ENCODE assay signal across 17 cellular contexts in the genomic region with DNA sequence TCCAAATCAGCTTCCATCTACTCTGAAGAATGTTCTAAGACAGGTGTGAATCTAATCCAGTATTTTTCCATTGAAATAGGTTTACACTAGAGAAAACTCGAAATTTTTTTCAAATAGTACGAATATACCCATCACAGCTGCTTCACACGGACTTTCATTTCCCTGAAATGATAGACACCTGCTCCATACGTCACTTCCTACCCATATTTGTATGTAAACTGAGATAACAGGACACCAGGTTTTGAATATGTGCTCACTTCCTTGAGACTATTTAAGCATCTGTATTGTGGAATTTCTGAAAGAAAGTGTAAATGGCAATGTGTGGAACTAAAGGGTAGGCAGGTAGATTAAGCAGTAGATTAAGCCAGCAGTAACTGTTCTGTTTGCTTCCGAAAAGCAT. TPM values are rescaled to one million over a fixed set of nuclear protein-coding genes. Genes with fewer than 3 reads are reported as not detected.
DNase-seq lines count a peak whose midpoint lies in the region; ATAC-seq and TF ChIP-seq lines count a peak whose summit lies in the region.
"Had no signal": no experiment of that assay in that cellular context is flagged by ENCODE, and none has a peak within 500 bp of the region (broad histone marks: within the 10 kb centered on the region; RNA-seq: fewer than 3 reads in every experiment).

No MANE protein-coding gene starts in this region.

- H3K9me2 ChIP-seq in Karpas-422 (replicated peaks; ENCODE audit: insufficient read depth, low read length), result no peaks in the 10 kb centered on the region

- H3K4me1 Mint-ChIP-seq in Caco-2 (ENCODE audit: low read depth, unreplicated experiment), result peaks cover 17% of the 10 kb centered on the region
- H3K4me1 Mint-ChIP-seq: central memory CD8-positive, alpha-beta T cell had no signal

- POLR2A ChIA-PET in Caco-2 (lab: Charles Lee), result interaction anchor here (1.9 kb wide), 1 partner anchor 13 kb away, joined by 12 read pairs; the partner anchor contains the start of gene ITPR2

- H3K4me2 ChIP-seq in Karpas-422 (ENCODE audit: low read depth, low read length, poor library complexity, severe bottlenecking), result peak overlapping the region; percentile 78

- no TSS peak for BruUV-seq in Caco-2 (replicated peaks; lab: Mats Ljungman, UMichigan)

- H3K4me1 ChIP-seq in Caco-2, result peaks cover 14% of the 10 kb centered on the region
- H3K4me1 ChIP-seq in Karpas-422 (ENCODE audit: low read length), result peaks cover 38% of the 10 kb centered on the region
- peaks cover 21% of the 10 kb centered on the region for H3K4me1 ChIP-seq in lower lobe of right lung
- H3K4me1 ChIP-seq: Peyer's patch, uterus had no signal

- H3K27me3 ChIP-seq in Caco-2 (replicated peaks; ENCODE audit: control insufficient read depth, insufficient read depth, low read length) (no peaks in the 10 kb centered on the region), Karpas-422 (ENCODE audit: low read length) (no peaks in the 10 kb centered on the region), lower lobe of right lung (ENCODE audit: low read depth) (no peaks in the 10 kb centered on the region)
- H3K27me3 ChIP-seq: Peyer's patch, uterus had no signal

- CTCF ChIA-PET in Caco-2 (lab: Charles Lee), result interaction anchor here (0.6 to 2.1 kb wide), 8 partner anchors 9 to 694 kb away, joined by 3 to 33 read pairs (median 3); partner anchors contain the start of gene ITPR2

- peak overlapping the region; percentile 15 for H3K27ac Mint-ChIP-seq in Caco-2 (ENCODE audit: unreplicated experiment)
- H3K27ac Mint-ChIP-seq: HFFc6 had no signal

- H3K9ac ChIP-seq in Karpas-422 (ENCODE audit: low read length), result peak overlapping the region; percentile 47

- intact Hi-C loops in Caco-2 (cut with micrococcal nuclease; ENCODE audit: unreplicated experiment), result no loop called here
- intact Hi-C loops in lower lobe of right lung (cut with DNase I), result no loop called here

- H3K27ac ChIP-seq in Karpas-422 (ENCODE audit: low read length), result peak overlapping the region; percentile 79
- peak overlapping the region; percentile 53 for H3K27ac ChIP-seq in lower lobe of right lung
- H3K27ac ChIP-seq: uterus had no signal

- H3K36me3 ChIP-seq in Caco-2 (ENCODE audit: control insufficient read depth, insufficient read depth, low read length), result no peaks in the 10 kb centered on the region
- H3K36me3 ChIP-seq in Karpas-422 (ENCODE audit: insufficient read depth, low read length), result no peaks in the 10 kb centered on the region
- H3K36me3 ChIP-seq in lower lobe of right lung, result no peaks in the 10 kb centered on the region
- H3K36me3 ChIP-seq: Peyer's patch, uterus had no signal

- peak overlapping the region; percentile 10 for H3K4me3 Mint-ChIP-seq in Caco-2 (ENCODE audit: unreplicated experiment)
- H3K4me3 Mint-ChIP-seq: central memory CD8-positive, alpha-beta T cell; HFFc6 had no signal

- H3K4me3 ChIP-seq in Caco-2 (ENCODE audit: low read depth, low read length), result no peak overlapping the region
- H3K4me3 ChIP-seq in Karpas-422 (ENCODE audit: low read length), result peak overlapping the region; percentile 46
- H3K4me3 ChIP-seq in lower lobe of right lung, result no peak overlapping the region
- H3K4me3 ChIP-seq: Peyer's patch, uterus had no signal

- no peaks in the 10 kb centered on the region for H3K9me3 Mint-ChIP-seq in Caco-2 (ENCODE audit: unreplicated experiment)
- H3K9me3 Mint-ChIP-seq: central memory CD8-positive, alpha-beta T cell; HFFc6 had no signal

- no peaks in the 10 kb centered on the region for H4K20me1 ChIP-seq in Karpas-422 (ENCODE audit: insufficient read depth, low read depth, low read length)

- H3K27me3 Mint-ChIP-seq in Caco-2 (ENCODE audit: insufficient read depth, unreplicated experiment), result no peaks in the 10 kb centered on the region

- in situ Hi-C loops in GM13976 (cut with MboI; ENCODE audit: low sequenced_read_pairs, unreplicated experiment), result no loop called here

- H3K79me2 ChIP-seq in Karpas-422 (ENCODE audit: low read length), result no peaks in the 10 kb centered on the region

- TF ChIP-seq CTCF in Caco-2 (IDR thresholded peaks at IDR 0.05; ENCODE audit: insufficient read depth in 1 of 2, low read depth in 1 of 2, low read length in 1 of 2, severe bottlenecking in 1 of 2, unreplicated experiment in 1 of 2) (no peak), GM13976 (IDR thresholded peaks at IDR 0.05; ENCODE audit: borderline replicate concordance, control extremely low read depth, extremely low read depth, insufficient read depth, missing control alignments) (no peak), lower lobe of right lung (IDR thresholded peaks at IDR 0.05) (no peak)

- DNase-seq in Caco-2 (no peak), GM13976 (ENCODE audit: low spot score) (peak; percentile 59), Karpas-422 (peak; percentile 79), lower lobe of right lung (no peak), H4 (ENCODE audit: low spot score) (no peak)
- DNase-seq: DMS53; foreskin melanocyte; NCI-H1930; NCI-H524 treated with DMSO at 0.1 percent for 48 hours; nucleus accumbens; Peyer's patch; stimulated activated naive CD4-positive, alpha-beta T cell had no signal

- ATAC-seq in lower lobe of right lung, result peak in 1 of 2 donors; percentile 27
- no peak for ATAC-seq in esophagus mucosa
- no peak for ATAC-seq in GM19452 (IDR thresholded peaks at IDR 0.05; ENCODE audit: unreplicated experiment)

- peak overlapping the region; percentile 70 for H2AFZ ChIP-seq in Karpas-422 (ENCODE audit: low read length)

- H3K9me3 ChIP-seq in Caco-2 (no peaks in the 10 kb centered on the region), Karpas-422 (ENCODE audit: low read length) (no peaks in the 10 kb centered on the region), lower lobe of right lung (no peaks in the 10 kb centered on the region)
- H3K9me3 ChIP-seq: Peyer's patch, uterus had no signal

- no peaks in the 10 kb centered on the region for H3K36me3 Mint-ChIP-seq in Caco-2 (ENCODE audit: insufficient read depth, unreplicated experiment)

RNA-seq across cellular contexts. Expression of gene ITPR2, which starts 13.4 kb away (rescaled TPM):
- total RNA-seq in Caco-2 (2022) (41.6 and 51.5 TPM in 2 replicates), lower lobe of right lung (64.0 TPM), esophagus mucosa (35.1 TPM)
- 80.0 and 128 TPM in 2 replicates for total RNA-seq in Karpas-422 (2014; rRNA removed; shearing (Covaris generic); ENCODE audit: low replicate concordance)
- 6.0 and 9.3 TPM in 2 replicates for total RNA-seq in H4 (2014; rRNA removed; shearing (Covaris generic))

Comparison
In these comparisons a context has a peak if more than half of its experiments do, and no peak if none do; other contexts are left out.
1. DNase-seq: peak in GM13976 (single experiment) and Karpas-422 (single experiment); none in Caco-2 (0 of 2), lower lobe of right lung (single experiment) and H4 (single experiment).